Comparison of ENCODE assay signal across 17 cellular contexts in the genomic region with DNA sequence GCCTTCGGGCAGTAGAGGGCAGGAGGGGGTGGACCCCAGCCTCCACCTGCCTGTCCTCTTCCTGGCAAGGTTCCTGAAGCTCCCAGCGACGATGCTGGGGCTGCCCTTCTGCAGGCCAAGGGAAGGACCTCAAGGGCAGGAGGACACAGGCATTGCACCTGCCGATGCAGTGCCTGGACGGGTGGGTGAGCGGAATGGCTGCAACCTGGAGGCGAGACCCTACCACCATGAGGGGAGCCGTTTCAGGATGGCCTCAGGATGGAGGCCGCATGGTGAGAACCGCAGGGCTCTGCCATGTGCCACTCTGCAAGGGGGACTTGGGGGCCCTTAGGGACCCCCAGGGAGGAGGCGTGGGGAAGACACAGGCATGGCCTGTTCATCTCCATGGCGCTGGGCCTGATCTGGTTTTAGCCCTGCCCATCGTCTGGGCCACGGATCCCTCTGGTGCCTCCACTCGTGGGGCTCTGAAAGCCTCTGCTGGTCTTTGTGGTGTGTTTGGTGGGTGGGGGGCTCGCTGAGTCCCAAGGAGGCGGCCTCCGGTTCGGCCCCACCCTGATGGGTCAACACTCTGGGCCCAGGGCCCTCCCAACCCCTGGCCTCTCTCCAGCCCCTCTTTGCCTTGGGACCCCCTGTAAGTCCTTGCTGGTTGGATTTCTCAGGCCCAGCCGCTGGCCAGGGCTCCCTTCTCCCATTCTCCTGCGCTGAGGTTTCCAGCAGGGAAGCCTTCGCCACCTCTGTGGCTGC. TPM values are rescaled to one million over a fixed set of nuclear protein-coding genes. Genes with fewer than 3 reads are reported as not detected.
DNase-seq lines count a peak whose midpoint lies in the region; ATAC-seq and TF ChIP-seq lines count a peak whose summit lies in the region.
"Had no signal": no experiment of that assay in that cellular context is flagged by ENCODE, and none has a peak within 500 bp of the region (broad histone marks: within the 10 kb centered on the region; RNA-seq: fewer than 3 reads in every experiment).

No MANE protein-coding gene starts in this region.

- peak overlapping the region; percentile 98 for H3K27ac Mint-ChIP-seq in activated CD4-positive, alpha-beta T cell treated with anti-CD3 and anti-CD28 coated beads for 36 hours
- H3K27ac Mint-ChIP-seq in dendritic cell treated with granulocyte-macrophage colony-stimulating factor and Interleukin-4, amounts not matched to agents 40 ng/mL and 50 ng/mL, for 4 days, result peak overlapping the region; percentile 86
- H3K27ac Mint-ChIP-seq: H9 had no signal

- peaks cover 7% of the 10 kb centered on the region for H3K36me3 Mint-ChIP-seq in activated CD4-positive, alpha-beta T cell treated with anti-CD3 and anti-CD28 coated beads for 36 hours (ENCODE audit: low read depth)
- H3K36me3 Mint-ChIP-seq in dendritic cell treated with granulocyte-macrophage colony-stimulating factor and Interleukin-4, amounts not matched to agents 40 ng/mL and 50 ng/mL, for 4 days (ENCODE audit: low read depth), result peaks cover 58% of the 10 kb centered on the region

- H3K27me3 Mint-ChIP-seq in activated CD4-positive, alpha-beta T cell treated with anti-CD3 and anti-CD28 coated beads for 36 hours, result no peaks in the 10 kb centered on the region
- no peaks in the 10 kb centered on the region for H3K27me3 Mint-ChIP-seq in dendritic cell treated with granulocyte-macrophage colony-stimulating factor and Interleukin-4, amounts not matched to agents 40 ng/mL and 50 ng/mL, for 4 days

- POLR2A ChIA-PET in activated CD4-positive, alpha-beta T cell treated with anti-CD3 and anti-CD28 coated beads for 36 hours (lab: Charles Lee), result no interaction called here

- no peak for DNase-seq in activated CD4-positive, alpha-beta T cell treated with anti-CD3 and anti-CD28 coated beads for 36 hours
- DNase-seq in activated CD4-positive, alpha-beta T cell treated with anti-CD3 and anti-CD28 coated beads, Interleukin-2, amount 50 U/mL, for 1 hour, result no peak
- DNase-seq in MM.1S, result no peak
- peak; percentile 84 for DNase-seq in spleen
- no peak for DNase-seq in A172 (ENCODE audit: low spot score)
- DNase-seq in superior temporal gyrus (ENCODE audit: extremely low spot score), result no peak
- DNase-seq in GM13976 (ENCODE audit: low spot score), result no peak
- DNase-seq: dorsolateral prefrontal cortex, foreskin melanocyte, H9, NCI-H1436, NCI-H774 had no signal

- peaks cover 46% of the 10 kb centered on the region for H3K4me1 ChIP-seq in MM.1S (ENCODE audit: low read length)
- H3K4me1 ChIP-seq in spleen, result peaks cover 35 to 100% (median 77%) of the 10 kb centered on the region in 6 donors
- H3K4me1 ChIP-seq: SJSA1 had no signal

- no peaks in the 10 kb centered on the region for H3K9me2 ChIP-seq in MM.1S (replicated peaks; ENCODE audit: insufficient read depth, low read length)

- H3K27ac ChIP-seq in MM.1S (ENCODE audit: low read length), result peak overlapping the region; percentile 100
- H3K27ac ChIP-seq in spleen, result peak overlapping the region; percentile 79 to 94 (median 92)
- H3K27ac ChIP-seq: SJSA1 had no signal

- H3K4me2 ChIP-seq in MM.1S (ENCODE audit: low read depth, low read length), result peak overlapping the region; percentile 88; the same call in 1 of the 2 replicates

- 85 to 92% (median 86%) methylated on average over 8 to 22 of the region's 22 CpGs for WGBS in spleen, 5 donors

- peaks cover 14% of the 10 kb centered on the region for H3F3A ChIP-seq in MM.1S (ENCODE audit: insufficient read depth, low read length)

- TF ChIP-seq CTCF in MM.1S (IDR thresholded peaks at IDR 0.05; ENCODE audit: low read length), result no peak
- no peak for TF ChIP-seq CTCF in spleen (IDR thresholded peaks at IDR 0.05 in 8 of 11, conservative IDR thresholded peaks at IDR 0.05 in 3 of 11)
- no peak for TF ChIP-seq CTCF in GM13976 (IDR thresholded peaks at IDR 0.05; ENCODE audit: borderline replicate concordance, control extremely low read depth, extremely low read depth, insufficient read depth, missing control alignments)

- H3K4me3 ChIP-seq in MM.1S (ENCODE audit: low read length) (no peak overlapping the region), spleen (peak overlapping the region in 1 of 8 donors; percentile 71)
- H3K4me3 ChIP-seq: dorsolateral prefrontal cortex, SJSA1 had no signal

- no peaks in the 10 kb centered on the region; the same call in 1 of the 2 replicates for H4K20me1 ChIP-seq in MM.1S (ENCODE audit: insufficient read depth, low read length)

- CTCF ChIA-PET in activated CD4-positive, alpha-beta T cell treated with anti-CD3 and anti-CD28 coated beads for 36 hours (lab: Charles Lee), result interaction anchor here (0.8 to 2.3 kb wide), 8 partner anchors 13 to 158 kb away, joined by 3 to 13 read pairs (median 6); partner anchors contain the start of gene TNNI2

- no peak overlapping the region; the same call in 1 of the 2 replicates for H2AFZ ChIP-seq in MM.1S (ENCODE audit: low read length)

- in situ Hi-C loops in GM13976 (cut with MboI; ENCODE audit: low sequenced_read_pairs, unreplicated experiment), result no loop called here

- peak overlapping the region; percentile 97 for H3K4me3 Mint-ChIP-seq in activated CD4-positive, alpha-beta T cell treated with anti-CD3 and anti-CD28 coated beads for 36 hours
- peak overlapping the region; percentile 88 for H3K4me3 Mint-ChIP-seq in dendritic cell treated with granulocyte-macrophage colony-stimulating factor and Interleukin-4, amounts not matched to agents 40 ng/mL and 50 ng/mL, for 4 days
- H3K4me3 Mint-ChIP-seq: H9, nephron had no signal

- no peaks in the 10 kb centered on the region for H3K9me3 Mint-ChIP-seq in activated CD4-positive, alpha-beta T cell treated with anti-CD3 and anti-CD28 coated beads for 36 hours (ENCODE audit: low read depth)
- no peaks in the 10 kb centered on the region for H3K9me3 Mint-ChIP-seq in dendritic cell treated with granulocyte-macrophage colony-stimulating factor and Interleukin-4, amounts not matched to agents 40 ng/mL and 50 ng/mL, for 4 days
- H3K9me3 Mint-ChIP-seq: H9, nephron had no signal

- H3K79me2 ChIP-seq in MM.1S (ENCODE audit: low read length), result peaks cover 38% of the 10 kb centered on the region

- TF ChIP-seq POLR2A in spleen (IDR thresholded peaks at IDR 0.05), result no peak

- no peak for ATAC-seq in activated CD4-positive, alpha-beta T cell treated with anti-CD3 and anti-CD28 coated beads for 36 hours

- intact Hi-C loops in activated CD4-positive, alpha-beta T cell treated with anti-CD3 and anti-CD28 coated beads for 36 hours (cut with DNase I, micrococcal nuclease), result loop anchor here (1.0 to 5.0 kb wide), 5 partner anchors 36 to 551 kb away; partner anchors contain the start of genes DUSP8 (in 1 of the 2) and TSSC4 (in 1 of the 2)
- intact Hi-C loops in dendritic cell treated with granulocyte-macrophage colony-stimulating factor and Interleukin-4, amounts not matched to agents 40 ng/mL and 50 ng/mL, for 4 days (cut with micrococcal nuclease), result no loop called here
- intact Hi-C loops in spleen (cut with DNase I; ENCODE audit: low total_unique reads), result no loop called here

- H3K9ac ChIP-seq in MM.1S (ENCODE audit: low read length), result peak overlapping the region; percentile 86

- H3K27me3 ChIP-seq in MM.1S (replicated peaks; ENCODE audit: insufficient read depth, low read length), result peaks cover 2% of the 10 kb centered on the region; the same call in 1 of the 2 replicates
- H3K27me3 ChIP-seq in spleen (replicated peaks in 1 of 7), result no peaks in the 10 kb centered on the region
- H3K27me3 ChIP-seq: dorsolateral prefrontal cortex, SJSA1 had no signal

- H3K36me3 ChIP-seq in MM.1S (replicated peaks; ENCODE audit: insufficient read depth, low read length) (no peaks in the 10 kb centered on the region), spleen (peaks cover 0 to 11% (median 0%) of the 10 kb centered on the region in 6 donors)
- H3K36me3 ChIP-seq: SJSA1 had no signal

- H3K4me1 Mint-ChIP-seq in activated CD4-positive, alpha-beta T cell treated with anti-CD3 and anti-CD28 coated beads for 36 hours, result peaks cover 69% of the 10 kb centered on the region
- peaks cover 98% of the 10 kb centered on the region for H3K4me1 Mint-ChIP-seq in dendritic cell treated with granulocyte-macrophage colony-stimulating factor and Interleukin-4, amounts not matched to agents 40 ng/mL and 50 ng/mL, for 4 days (ENCODE audit: low read depth)

- no peaks in the 10 kb centered on the region for H3K9me3 ChIP-seq in MM.1S (replicated peaks; ENCODE audit: insufficient read depth, low read length)
- no peaks in the 10 kb centered on the region for H3K9me3 ChIP-seq in spleen
- H3K9me3 ChIP-seq: SJSA1 had no signal

RNA-seq across cellular contexts. Expression of gene LSP1, which starts 1.3 kb away (rescaled TPM):
- total RNA-seq in activated CD4-positive, alpha-beta T cell treated with anti-CD3 and anti-CD28 coated beads for 36 hours, result 100 to 1,000 TPM; 193 to 227 TPM
- 100 to 1,000 TPM; 227 to 422 (median 358) TPM for total RNA-seq in spleen
- polyA plus RNA-seq in spleen, result 100 to 1,000 TPM; 136 to 350 (median 148) TPM
- total RNA-seq in A172 (2014; rRNA removed; shearing (Covaris generic)), result 2.2 and 71.7 TPM in 2 replicates
- total RNA-seq: H9 had no signal

RNA-seq across cellular contexts. Expression of gene TNNI2, which starts 12.8 kb away (rescaled TPM):
- total RNA-seq in activated CD4-positive, alpha-beta T cell treated with anti-CD3 and anti-CD28 coated beads for 36 hours, result not detected
- total RNA-seq in spleen, result 1 to 10 TPM; 2.3 to 8.6 (median 5.2) TPM
- 10 to 100 TPM in 2 of 3 donors, 1 to 10 TPM in 1; 7.3 to 21.8 (median 13.0) TPM for polyA plus RNA-seq in spleen
- total RNA-seq in A172 (2014; rRNA removed; shearing (Covaris generic)), result not detected in 2 replicates
- total RNA-seq: H9, SJSA1 had no signal

RNA-seq across cellular contexts. Expression of gene SYT8, which starts 16.8 kb away (rescaled TPM):
- total RNA-seq in activated CD4-positive, alpha-beta T cell treated with anti-CD3 and anti-CD28 coated beads for 36 hours, result not detected
- not detected for total RNA-seq in spleen
- under 1 TPM in 1 of 3 donors, not detected in 2; 0.83 TPM for polyA plus RNA-seq in spleen
- 2.1 TPM in 1 of 2 replicates, not detected in the other for total RNA-seq in A172 (2014; rRNA removed; shearing (Covaris generic))
- total RNA-seq: H9, SJSA1, skeletal muscle tissue had no signal

RNA-seq across cellular contexts. Expression of gene PRR33, which starts 40.1 kb away (rescaled TPM):
- under 1 TPM; 0.07 to 0.09 TPM for total RNA-seq in activated CD4-positive, alpha-beta T cell treated with anti-CD3 and anti-CD28 coated beads for 36 hours
- total RNA-seq in spleen, result not detected
- under 1 TPM; 0.03 to 0.64 (median 0.20) TPM for polyA plus RNA-seq in spleen
- not detected in 2 replicates for total RNA-seq in A172 (2014; rRNA removed; shearing (Covaris generic))
- total RNA-seq: dorsolateral prefrontal cortex, H9, SJSA1 had no signal
- polyA plus RNA-seq: keratinocyte had no signal

Comparison
In these comparisons a context has a peak if more than half of its experiments do, and no peak if none do; other contexts are left out.
1. intact Hi-C loops: an anchor here in activated CD4-positive, alpha-beta T cell treated with anti-CD3 and anti-CD28 coated beads for 36 hours (1.0 to 5.0 kb wide); none called in dendritic cell treated with granulocyte-macrophage colony-stimulating factor and Interleukin-4, amounts not matched to agents 40 ng/mL and 50 ng/mL, for 4 days and spleen.